ENCODE assay signal across 1 cellular context in genomic region chr10:17200885-17201164, GRCh38.
TF ChIP-seq lines count a peak whose summit lies in the region.

No MANE protein-coding gene starts in this region.

TF ChIP-seq in GM23338, 12 proteins besides CTCF, POLR2A, EP300 and RAD21 (continued from another document):
- TF ChIP-seq, protein P1, sequence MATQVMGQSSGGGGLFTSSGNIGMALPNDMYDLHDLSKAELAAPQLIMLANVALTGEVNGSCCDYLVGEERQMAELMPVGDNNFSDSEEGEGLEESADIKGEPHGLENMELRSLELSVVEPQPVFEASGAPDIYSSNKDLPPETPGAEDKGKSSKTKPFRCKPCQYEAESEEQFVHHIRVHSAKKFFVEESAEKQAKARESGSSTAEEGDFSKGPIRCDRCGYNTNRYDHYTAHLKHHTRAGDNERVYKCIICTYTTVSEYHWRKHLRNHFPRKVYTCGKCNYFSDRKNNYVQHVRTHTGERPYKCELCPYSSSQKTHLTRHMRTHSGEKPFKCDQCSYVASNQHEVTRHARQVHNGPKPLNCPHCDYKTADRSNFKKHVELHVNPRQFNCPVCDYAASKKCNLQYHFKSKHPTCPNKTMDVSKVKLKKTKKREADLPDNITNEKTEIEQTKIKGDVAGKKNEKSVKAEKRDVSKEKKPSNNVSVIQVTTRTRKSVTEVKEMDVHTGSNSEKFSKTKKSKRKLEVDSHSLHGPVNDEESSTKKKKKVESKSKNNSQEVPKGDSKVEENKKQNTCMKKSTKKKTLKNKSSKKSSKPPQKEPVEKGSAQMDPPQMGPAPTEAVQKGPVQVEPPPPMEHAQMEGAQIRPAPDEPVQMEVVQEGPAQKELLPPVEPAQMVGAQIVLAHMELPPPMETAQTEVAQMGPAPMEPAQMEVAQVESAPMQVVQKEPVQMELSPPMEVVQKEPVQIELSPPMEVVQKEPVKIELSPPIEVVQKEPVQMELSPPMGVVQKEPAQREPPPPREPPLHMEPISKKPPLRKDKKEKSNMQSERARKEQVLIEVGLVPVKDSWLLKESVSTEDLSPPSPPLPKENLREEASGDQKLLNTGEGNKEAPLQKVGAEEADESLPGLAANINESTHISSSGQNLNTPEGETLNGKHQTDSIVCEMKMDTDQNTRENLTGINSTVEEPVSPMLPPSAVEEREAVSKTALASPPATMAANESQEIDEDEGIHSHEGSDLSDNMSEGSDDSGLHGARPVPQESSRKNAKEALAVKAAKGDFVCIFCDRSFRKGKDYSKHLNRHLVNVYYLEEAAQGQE (IDR thresholded peaks at IDR 0.05; ENCODE audit: unreplicated experiment), result no peak
- TF ChIP-seq STAT1 (IDR thresholded peaks at IDR 0.05; ENCODE audit: unreplicated experiment), result no peak
- TF ChIP-seq CREB1 (CRISPR knock-in tag; IDR thresholded peaks at IDR 0.05; ENCODE audit: low read depth), result no peak
- TF ChIP-seq, protein P2, sequence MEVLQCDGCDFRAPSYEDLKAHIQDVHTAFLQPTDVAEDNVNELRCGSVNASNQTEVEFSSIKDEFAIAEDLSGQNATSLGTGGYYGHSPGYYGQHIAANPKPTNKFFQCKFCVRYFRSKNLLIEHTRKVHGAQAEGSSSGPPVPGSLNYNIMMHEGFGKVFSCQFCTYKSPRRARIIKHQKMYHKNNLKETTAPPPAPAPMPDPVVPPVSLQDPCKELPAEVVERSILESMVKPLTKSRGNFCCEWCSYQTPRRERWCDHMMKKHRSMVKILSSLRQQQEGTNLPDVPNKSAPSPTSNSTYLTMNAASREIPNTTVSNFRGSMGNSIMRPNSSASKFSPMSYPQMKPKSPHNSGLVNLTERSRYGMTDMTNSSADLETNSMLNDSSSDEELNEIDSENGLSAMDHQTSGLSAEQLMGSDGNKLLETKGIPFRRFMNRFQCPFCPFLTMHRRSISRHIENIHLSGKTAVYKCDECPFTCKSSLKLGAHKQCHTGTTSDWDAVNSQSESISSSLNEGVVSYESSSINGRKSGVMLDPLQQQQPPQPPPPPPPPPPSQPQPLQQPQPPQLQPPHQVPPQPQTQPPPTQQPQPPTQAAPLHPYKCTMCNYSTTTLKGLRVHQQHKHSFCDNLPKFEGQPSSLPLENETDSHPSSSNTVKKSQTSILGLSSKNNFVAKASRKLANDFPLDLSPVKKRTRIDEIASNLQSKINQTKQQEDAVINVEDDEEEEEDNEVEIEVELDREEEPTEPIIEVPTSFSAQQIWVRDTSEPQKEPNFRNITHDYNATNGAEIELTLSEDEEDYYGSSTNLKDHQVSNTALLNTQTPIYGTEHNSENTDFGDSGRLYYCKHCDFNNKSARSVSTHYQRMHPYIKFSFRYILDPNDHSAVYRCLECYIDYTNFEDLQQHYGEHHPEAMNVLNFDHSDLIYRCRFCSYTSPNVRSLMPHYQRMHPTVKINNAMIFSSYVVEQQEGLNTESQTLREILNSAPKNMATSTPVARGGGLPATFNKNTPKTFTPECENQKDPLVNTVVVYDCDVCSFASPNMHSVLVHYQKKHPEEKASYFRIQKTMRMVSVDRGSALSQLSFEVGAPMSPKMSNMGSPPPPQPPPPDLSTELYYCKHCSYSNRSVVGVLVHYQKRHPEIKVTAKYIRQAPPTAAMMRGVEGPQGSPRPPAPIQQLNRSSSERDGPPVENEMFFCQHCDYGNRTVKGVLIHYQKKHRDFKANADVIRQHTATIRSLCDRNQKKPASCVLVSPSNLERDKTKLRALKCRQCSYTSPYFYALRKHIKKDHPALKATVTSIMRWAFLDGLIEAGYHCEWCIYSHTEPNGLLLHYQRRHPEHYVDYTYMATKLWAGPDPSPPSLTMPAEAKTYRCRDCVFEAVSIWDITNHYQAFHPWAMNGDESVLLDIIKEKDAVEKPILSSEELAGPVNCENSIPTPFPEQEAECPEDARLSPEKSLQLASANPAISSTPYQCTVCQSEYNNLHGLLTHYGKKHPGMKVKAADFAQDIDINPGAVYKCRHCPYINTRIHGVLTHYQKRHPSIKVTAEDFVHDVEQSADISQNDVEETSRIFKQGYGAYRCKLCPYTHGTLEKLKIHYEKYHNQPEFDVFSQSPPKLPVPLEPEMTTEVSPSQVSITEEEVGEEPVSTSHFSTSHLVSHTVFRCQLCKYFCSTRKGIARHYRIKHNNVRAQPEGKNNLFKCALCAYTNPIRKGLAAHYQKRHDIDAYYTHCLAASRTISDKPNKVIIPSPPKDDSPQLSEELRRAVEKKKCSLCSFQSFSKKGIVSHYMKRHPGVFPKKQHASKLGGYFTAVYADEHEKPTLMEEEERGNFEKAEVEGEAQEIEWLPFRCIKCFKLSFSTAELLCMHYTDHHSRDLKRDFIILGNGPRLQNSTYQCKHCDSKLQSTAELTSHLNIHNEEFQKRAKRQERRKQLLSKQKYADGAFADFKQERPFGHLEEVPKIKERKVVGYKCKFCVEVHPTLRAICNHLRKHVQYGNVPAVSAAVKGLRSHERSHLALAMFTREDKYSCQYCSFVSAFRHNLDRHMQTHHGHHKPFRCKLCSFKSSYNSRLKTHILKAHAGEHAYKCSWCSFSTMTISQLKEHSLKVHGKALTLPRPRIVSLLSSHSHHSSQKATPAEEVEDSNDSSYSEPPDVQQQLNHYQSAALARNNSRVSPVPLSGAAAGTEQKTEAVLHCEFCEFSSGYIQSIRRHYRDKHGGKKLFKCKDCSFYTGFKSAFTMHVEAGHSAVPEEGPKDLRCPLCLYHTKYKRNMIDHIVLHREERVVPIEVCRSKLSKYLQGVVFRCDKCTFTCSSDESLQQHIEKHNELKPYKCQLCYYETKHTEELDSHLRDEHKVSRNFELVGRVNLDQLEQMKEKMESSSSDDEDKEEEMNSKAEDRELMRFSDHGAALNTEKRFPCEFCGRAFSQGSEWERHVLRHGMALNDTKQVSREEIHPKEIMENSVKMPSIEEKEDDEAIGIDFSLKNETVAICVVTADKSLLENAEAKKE (CRISPR knock-in tag; IDR thresholded peaks at IDR 0.05), result no peak
- TF ChIP-seq EZH2phosphoT487 (IDR thresholded peaks at IDR 0.05; ENCODE audit: unreplicated experiment), result no peak
- TF ChIP-seq, protein P3, sequence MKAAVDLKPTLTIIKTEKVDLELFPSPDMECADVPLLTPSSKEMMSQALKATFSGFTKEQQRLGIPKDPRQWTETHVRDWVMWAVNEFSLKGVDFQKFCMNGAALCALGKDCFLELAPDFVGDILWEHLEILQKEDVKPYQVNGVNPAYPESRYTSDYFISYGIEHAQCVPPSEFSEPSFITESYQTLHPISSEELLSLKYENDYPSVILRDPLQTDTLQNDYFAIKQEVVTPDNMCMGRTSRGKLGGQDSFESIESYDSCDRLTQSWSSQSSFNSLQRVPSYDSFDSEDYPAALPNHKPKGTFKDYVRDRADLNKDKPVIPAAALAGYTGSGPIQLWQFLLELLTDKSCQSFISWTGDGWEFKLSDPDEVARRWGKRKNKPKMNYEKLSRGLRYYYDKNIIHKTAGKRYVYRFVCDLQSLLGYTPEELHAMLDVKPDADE (IDR thresholded peaks at IDR 0.05), result no peak
- no peak for TF ChIP-seq POLR2AphosphoS5 (IDR thresholded peaks at IDR 0.05; ENCODE audit: low read depth)
- TF ChIP-seq EZH2 (IDR thresholded peaks at IDR 0.05; ENCODE audit: low read depth, unreplicated experiment), result no peak
- no peak for TF ChIP-seq ZNF114 (CRISPR knock-in tag; IDR thresholded peaks at IDR 0.05)
- no peak for TF ChIP-seq NANOG (IDR thresholded peaks at IDR 0.05; ENCODE audit: borderline replicate concordance)
